Comparison of ENCODE assay signal across 1 cellular context in the genomic region with DNA sequence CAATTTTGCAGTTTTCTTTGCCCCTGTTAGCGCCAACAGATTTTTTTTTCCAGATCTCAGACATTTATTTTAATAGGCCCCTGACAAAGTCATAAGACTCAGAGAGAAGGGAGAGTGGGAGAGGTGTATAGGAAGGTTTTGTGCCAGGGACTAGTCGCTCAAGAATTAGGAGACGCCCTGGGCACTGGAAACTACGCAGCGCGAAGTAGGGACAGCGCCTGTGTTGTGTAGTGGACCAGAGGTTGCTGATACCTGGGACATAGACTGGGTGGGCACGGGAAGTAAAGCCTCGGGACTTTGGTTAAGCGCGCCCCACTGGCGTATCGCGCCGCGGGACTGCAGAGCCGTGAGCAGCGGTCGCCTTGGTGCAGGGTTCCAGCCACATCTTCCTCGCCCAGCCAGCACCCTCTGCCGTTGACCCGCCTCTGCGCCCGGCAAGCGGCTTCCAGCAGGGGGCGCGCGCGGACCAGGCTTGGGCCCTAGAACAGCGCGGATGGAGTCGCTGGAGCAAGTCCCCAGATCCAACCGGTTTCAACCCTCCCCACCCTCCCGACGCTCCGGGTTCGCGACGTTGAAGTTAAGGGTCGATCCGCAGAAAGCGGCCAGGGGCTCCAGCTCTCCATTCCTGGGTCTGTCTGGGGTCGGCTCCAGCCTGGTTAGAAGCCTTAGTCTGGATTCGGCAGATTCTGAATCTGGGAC.
TF ChIP-seq lines count a peak whose summit lies in the region.

No MANE protein-coding gene starts in this region.

TF ChIP-seq in HEK293, 187 proteins besides CTCF, POLR2A, EP300 and RAD21 (continued from another document and continues in another):
- no peak for TF ChIP-seq AEBP2 (tag by site-specific recombination; IDR thresholded peaks at IDR 0.05; ENCODE audit: borderline replicate concordance)
- TF ChIP-seq ZNF202 (tag by site-specific recombination; IDR thresholded peaks at IDR 0.05; ENCODE audit: borderline replicate concordance), result no peak
- no peak for TF ChIP-seq ZNF174 (tag by site-specific recombination; IDR thresholded peaks at IDR 0.05)
- TF ChIP-seq ZBTB49 (tag by site-specific recombination; IDR thresholded peaks at IDR 0.05; ENCODE audit: low read depth), result no peak
- TF ChIP-seq ZSCAN23 (tag by site-specific recombination; IDR thresholded peaks at IDR 0.05), result 0 out of 2 replicates have a peak, but pooled peaks have one; percentile 46
- TF ChIP-seq HOXA7 (CRISPR knock-in tag; IDR thresholded peaks at IDR 0.05; ENCODE audit: borderline replicate concordance), result no peak
- TF ChIP-seq, protein P1, sequence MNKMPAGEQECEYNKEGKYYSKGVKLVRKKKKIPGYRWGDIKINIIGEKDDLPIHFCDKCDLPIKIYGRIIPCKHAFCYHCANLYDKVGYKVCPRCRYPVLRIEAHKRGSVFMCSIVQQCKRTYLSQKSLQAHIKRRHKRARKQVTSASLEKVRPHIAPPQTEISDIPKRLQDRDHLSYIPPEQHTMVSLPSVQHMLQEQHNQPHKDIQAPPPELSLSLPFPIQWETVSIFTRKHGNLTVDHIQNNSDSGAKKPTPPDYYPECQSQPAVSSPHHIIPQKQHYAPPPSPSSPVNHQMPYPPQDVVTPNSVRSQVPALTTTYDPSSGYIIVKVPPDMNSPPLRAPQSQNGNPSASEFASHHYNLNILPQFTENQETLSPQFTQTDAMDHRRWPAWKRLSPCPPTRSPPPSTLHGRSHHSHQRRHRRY (tag by site-specific recombination; IDR thresholded peaks at IDR 0.05), result no peak
- TF ChIP-seq ZBTB1 (tag by site-specific recombination; IDR thresholded peaks at IDR 0.05), result no peak
- 0 out of 2 replicates have a peak, but pooled peaks have one; percentile 42 for TF ChIP-seq OVOL3 (tag by site-specific recombination; IDR thresholded peaks at IDR 0.05)
- no peak for TF ChIP-seq ZNF10 (tag by site-specific recombination; IDR thresholded peaks at IDR 0.05)
- TF ChIP-seq ZNF558 (tag by site-specific recombination; IDR thresholded peaks at IDR 0.05), result no peak
- no peak for TF ChIP-seq SALL2 (tag by site-specific recombination; IDR thresholded peaks at IDR 0.05; ENCODE audit: borderline replicate concordance)
- TF ChIP-seq, protein P2, sequence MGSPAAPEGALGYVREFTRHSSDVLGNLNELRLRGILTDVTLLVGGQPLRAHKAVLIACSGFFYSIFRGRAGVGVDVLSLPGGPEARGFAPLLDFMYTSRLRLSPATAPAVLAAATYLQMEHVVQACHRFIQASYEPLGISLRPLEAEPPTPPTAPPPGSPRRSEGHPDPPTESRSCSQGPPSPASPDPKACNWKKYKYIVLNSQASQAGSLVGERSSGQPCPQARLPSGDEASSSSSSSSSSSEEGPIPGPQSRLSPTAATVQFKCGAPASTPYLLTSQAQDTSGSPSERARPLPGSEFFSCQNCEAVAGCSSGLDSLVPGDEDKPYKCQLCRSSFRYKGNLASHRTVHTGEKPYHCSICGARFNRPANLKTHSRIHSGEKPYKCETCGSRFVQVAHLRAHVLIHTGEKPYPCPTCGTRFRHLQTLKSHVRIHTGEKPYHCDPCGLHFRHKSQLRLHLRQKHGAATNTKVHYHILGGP (tag by site-specific recombination; IDR thresholded peaks at IDR 0.05), result no peak
- TF ChIP-seq REST (tag by site-specific recombination; IDR thresholded peaks at IDR 0.05), result 0 out of 2 replicates have a peak, but pooled peaks have one; percentile 24
- no peak for TF ChIP-seq ZNF132 (tag by site-specific recombination; IDR thresholded peaks at IDR 0.05; ENCODE audit: borderline replicate concordance)
- TF ChIP-seq ZNF184 (tag by site-specific recombination; IDR thresholded peaks at IDR 0.05), result peak; percentile 32; the same call in 1 of the 2 replicates
- no peak for TF ChIP-seq ZNF571 (tag by site-specific recombination; IDR thresholded peaks at IDR 0.05)
- TF ChIP-seq ZNF560 (tag by site-specific recombination; IDR thresholded peaks at IDR 0.05; ENCODE audit: borderline replicate concordance), result no peak
- peak; percentile 75; the same call in 1 of the 2 replicates for TF ChIP-seq ZNF394 (tag by site-specific recombination; IDR thresholded peaks at IDR 0.05; ENCODE audit: borderline replicate concordance)
- TF ChIP-seq ZNF416 (tag by site-specific recombination; IDR thresholded peaks at IDR 0.05), result no peak
- TF ChIP-seq HOXD13 (CRISPR knock-in tag; IDR thresholded peaks at IDR 0.05; ENCODE audit: borderline replicate concordance), result no peak
- TF ChIP-seq, protein P3, sequence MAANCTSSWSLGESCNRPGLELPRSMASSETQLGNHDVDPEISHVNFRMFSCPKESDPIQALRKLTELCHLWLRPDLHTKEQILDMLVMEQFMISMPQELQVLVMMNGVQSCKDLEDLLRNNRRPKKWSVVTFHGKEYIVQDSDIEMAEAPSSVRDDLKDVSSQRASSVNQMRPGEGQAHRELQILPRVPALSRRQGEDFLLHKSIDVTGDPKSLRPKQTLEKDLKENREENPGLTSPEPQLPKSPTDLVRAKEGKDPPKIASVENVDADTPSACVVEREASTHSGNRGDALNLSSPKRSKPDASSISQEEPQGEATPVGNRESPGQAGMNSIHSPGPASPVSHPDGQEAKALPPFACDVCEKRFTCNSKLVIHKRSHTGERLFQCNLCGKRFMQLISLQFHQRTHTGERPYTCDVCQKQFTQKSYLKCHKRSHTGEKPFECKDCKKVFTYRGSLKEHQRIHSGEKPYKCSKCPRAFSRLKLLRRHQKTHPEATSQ (tag by site-specific recombination; IDR thresholded peaks at IDR 0.05), result no peak
- TF ChIP-seq ZNF585B (tag by site-specific recombination; IDR thresholded peaks at IDR 0.05), result no peak
- no peak for TF ChIP-seq ZNF544 (tag by site-specific recombination; IDR thresholded peaks at IDR 0.05)
- TF ChIP-seq ZNF157 (tag by site-specific recombination; IDR thresholded peaks at IDR 0.05), result no peak
- peak; percentile 32; the same call in 1 of the 2 replicates for TF ChIP-seq ZBTB11 (tag by site-specific recombination; conservative IDR thresholded peaks at IDR 0.05; ENCODE audit: low read depth)
- no peak for TF ChIP-seq TRIM28 (IDR thresholded peaks at IDR 0.05; ENCODE audit: borderline replicate concordance, low read length)
- TF ChIP-seq ZNF830 (tag by site-specific recombination; IDR thresholded peaks at IDR 0.05; ENCODE audit: low read depth), result no peak
- peak; percentile 85 for TF ChIP-seq SP7 (tag by site-specific recombination; IDR thresholded peaks at IDR 0.05)
- TF ChIP-seq, protein P4, sequence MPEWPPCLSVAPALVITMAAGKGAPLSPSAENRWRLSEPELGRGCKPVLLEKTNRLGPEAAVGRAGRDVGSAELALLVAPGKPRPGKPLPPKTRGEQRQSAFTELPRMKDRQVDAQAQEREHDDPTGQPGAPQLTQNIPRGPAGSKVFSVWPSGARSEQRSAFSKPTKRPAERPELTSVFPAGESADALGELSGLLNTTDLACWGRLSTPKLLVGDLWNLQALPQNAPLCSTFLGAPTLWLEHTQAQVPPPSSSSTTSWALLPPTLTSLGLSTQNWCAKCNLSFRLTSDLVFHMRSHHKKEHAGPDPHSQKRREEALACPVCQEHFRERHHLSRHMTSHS (tag by site-specific recombination; IDR thresholded peaks at IDR 0.05), result no peak
- TF ChIP-seq, protein P5, sequence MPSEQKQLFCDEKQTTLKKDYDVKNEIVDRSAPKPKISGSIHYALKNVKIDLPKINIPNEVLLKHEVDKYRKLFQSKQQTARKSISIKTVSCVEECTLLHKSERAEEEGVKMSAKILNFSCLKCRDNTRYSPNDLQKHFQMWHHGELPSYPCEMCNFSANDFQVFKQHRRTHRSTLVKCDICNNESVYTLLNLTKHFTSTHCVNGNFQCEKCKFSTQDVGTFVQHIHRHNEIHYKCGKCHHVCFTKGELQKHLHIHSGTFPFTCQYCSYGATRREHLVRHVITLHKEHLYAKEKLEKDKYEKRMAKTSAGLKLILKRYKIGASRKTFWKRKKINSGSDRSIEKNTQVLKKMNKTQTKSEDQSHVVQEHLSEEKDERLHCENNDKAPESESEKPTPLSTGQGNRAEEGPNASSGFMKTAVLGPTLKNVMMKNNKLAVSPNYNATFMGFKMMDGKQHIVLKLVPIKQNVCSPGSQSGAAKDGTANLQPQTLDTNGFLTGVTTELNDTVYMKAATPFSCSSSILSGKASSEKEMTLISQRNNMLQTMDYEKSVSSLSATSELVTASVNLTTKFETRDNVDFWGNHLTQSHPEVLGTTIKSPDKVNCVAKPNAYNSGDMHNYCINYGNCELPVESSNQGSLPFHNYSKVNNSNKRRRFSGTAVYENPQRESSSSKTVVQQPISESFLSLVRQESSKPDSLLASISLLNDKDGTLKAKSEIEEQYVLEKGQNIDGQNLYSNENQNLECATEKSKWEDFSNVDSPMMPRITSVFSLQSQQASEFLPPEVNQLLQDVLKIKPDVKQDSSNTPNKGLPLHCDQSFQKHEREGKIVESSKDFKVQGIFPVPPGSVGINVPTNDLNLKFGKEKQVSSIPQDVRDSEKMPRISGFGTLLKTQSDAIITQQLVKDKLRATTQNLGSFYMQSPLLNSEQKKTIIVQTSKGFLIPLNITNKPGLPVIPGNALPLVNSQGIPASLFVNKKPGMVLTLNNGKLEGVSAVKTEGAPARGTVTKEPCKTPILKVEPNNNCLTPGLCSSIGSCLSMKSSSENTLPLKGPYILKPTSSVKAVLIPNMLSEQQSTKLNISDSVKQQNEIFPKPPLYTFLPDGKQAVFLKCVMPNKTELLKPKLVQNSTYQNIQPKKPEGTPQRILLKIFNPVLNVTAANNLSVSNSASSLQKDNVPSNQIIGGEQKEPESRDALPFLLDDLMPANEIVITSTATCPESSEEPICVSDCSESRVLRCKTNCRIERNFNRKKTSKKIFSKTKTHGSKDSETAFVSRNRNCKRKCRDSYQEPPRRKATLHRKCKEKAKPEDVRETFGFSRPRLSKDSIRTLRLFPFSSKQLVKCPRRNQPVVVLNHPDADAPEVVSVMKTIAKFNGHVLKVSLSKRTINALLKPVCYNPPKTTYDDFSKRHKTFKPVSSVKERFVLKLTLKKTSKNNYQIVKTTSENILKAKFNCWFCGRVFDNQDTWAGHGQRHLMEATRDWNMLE (tag by site-specific recombination; conservative IDR thresholded peaks at IDR 0.05; ENCODE audit: low read depth), result no peak; the same call in 1 of the 2 replicates
